8 cellular contexts compared by ENCODE assay signal in the genomic region with DNA sequence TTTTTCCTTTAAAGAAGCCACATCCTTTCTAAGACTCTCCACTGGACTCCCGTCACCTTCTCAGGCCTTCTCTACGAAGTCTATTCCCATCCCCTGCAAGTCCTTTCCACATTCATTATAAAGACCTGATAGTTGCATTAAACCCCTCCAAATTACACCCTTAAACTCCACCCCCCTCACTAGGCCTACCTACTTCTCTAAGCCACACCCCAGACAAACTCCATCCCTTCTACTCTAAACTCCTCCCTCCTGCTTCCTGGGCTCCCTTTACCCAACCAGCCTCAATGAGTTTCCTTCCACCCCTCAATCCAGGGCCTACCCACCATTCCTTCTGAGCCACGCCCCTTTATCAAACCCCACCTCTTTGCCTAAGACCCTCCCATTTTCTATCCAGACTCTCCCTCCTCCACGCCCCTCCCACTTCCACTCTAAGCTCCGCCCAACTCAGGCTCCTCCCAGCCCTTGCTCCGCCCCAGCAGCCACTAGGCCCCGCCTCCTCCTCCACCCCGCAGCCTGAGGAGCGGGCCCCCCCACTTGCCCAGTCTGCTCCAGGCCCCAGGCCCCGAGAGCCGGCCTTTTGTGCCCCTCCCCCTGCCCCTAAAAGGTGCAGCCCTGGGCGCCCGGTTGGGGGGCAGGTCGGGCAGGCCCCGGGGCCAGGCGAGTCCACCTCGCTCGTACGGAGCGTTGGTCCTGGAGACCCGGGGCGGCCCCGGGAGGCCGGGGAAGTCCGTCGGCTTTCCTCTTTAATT. TPM values are rescaled to one million over a fixed set of nuclear protein-coding genes. Genes with fewer than 3 reads are reported as not detected.
DNase-seq lines count a peak whose midpoint lies in the region; ATAC-seq and TF ChIP-seq lines count a peak whose summit lies in the region.

No MANE protein-coding gene starts in this region.

- peaks cover 0 to 12% (median 0%) of the 10 kb centered on the region in 7 donors for H3K9me3 Mint-ChIP-seq in naive B cell
- H3K9me3 Mint-ChIP-seq in stimulated activated effector memory CD8-positive, alpha-beta T cell treated with anti-CD3 and anti-CD28 coated beads, Interleukin-12 subunit alpha, Interleukin-12 subunit beta, amount 100 ng/mL, for 72 hours: no peaks in the 10 kb centered on the region

- no TSS peak for BruUV-seq in PC-9 (replicated peaks; lab: Mats Ljungman, UMichigan)

- POLR2A ChIA-PET in PC-9 (lab: Charles Lee; ENCODE audit: unreplicated experiment): interaction anchor here (0.5 to 1.6 kb wide), 15 partner anchors 12 to 1409 kb away, joined by 3 to 44 read pairs (median 6); a partner anchor contains a TSS

- peaks cover 17 to 37% (median 30%) of the 10 kb centered on the region in 3 donors for H3K4me1 Mint-ChIP-seq in naive B cell
- H3K4me1 Mint-ChIP-seq in stimulated activated effector memory CD8-positive, alpha-beta T cell treated with anti-CD3 and anti-CD28 coated beads, Interleukin-12 subunit alpha, Interleukin-12 subunit beta, amount 100 ng/mL, for 72 hours: peaks cover 28% of the 10 kb centered on the region

- no peaks in the 10 kb centered on the region for H4K20me1 ChIP-seq in PC-9 (ENCODE audit: insufficient read depth)

- H3K27ac ChIP-seq in PC-9 (peak overlapping the region; percentile 94), esophagus squamous epithelium (peak overlapping the region; percentile 96 to 99 (median 98))

- DNase-seq in DMS153 treated with DMSO at 0.1 percent for 48 hours (lab: John Stamatoyannopoulos, UW; ENCODE audit: unreplicated experiment) (peak; percentile 88), KBM-7 (peak; percentile 96), PC-9 (peak; percentile 91 to 99), esophagus squamous epithelium (lab: John Stamatoyannopoulos, UW) (peak; percentile 83), naive B cell (peak; percentile 96)
- DNase-seq in activated T-cell treated with anti-CD3 and anti-CD28 coated beads, Interleukin-2, amount 50 U/mL, for 48 hours: peak; percentile 98
- DNase-seq in stimulated activated effector memory CD8-positive, alpha-beta T cell treated with anti-CD3 and anti-CD28 coated beads, Interleukin-12 subunit alpha, Interleukin-12 subunit beta, amount 100 ng/mL, for 72 hours (ENCODE audit: low spot score in 2 of 2): peak; percentile 95 to 99

- CTCF ChIA-PET in PC-9 (lab: Charles Lee): interaction anchor here (0.6 to 1.2 kb wide), 5 partner anchors 53 to 715 kb away, joined by 3 to 5 read pairs (median 4); no protein-coding TSS in a partner anchor

- no peaks in the 10 kb centered on the region for H3K9me2 ChIP-seq in PC-9 (ENCODE audit: insufficient read depth)

- ATAC-seq in GM21619 (IDR thresholded peaks at IDR 0.05; ENCODE audit: unreplicated experiment) (peak; percentile 47), naive B cell (ENCODE audit: low read depth in 2 of 2) (peak; percentile 58 to 63)
- ATAC-seq in stimulated activated effector memory CD8-positive, alpha-beta T cell treated with anti-CD3 and anti-CD28 coated beads, Interleukin-12 subunit alpha, Interleukin-12 subunit beta, amount 100 ng/mL, for 72 hours: peak; percentile 74

- H3K27me3 ChIP-seq in PC-9 (ENCODE audit: insufficient read depth, low read depth) (no peaks in the 10 kb centered on the region), esophagus squamous epithelium (no peaks in the 10 kb centered on the region)

- H3K27ac Mint-ChIP-seq in naive B cell: peak overlapping the region; percentile 96 to 99 (median 99)
- H3K27ac Mint-ChIP-seq in stimulated activated effector memory CD8-positive, alpha-beta T cell treated with anti-CD3 and anti-CD28 coated beads, Interleukin-12 subunit alpha, Interleukin-12 subunit beta, amount 100 ng/mL, for 72 hours: peak overlapping the region; percentile 98

- peak in 1 of 4 donors; percentile 52 for TF ChIP-seq POLR2A in esophagus squamous epithelium (IDR thresholded peaks at IDR 0.05)

- 0 out of 2 replicates have a peak, but pooled peaks cover 14% of the 10 kb centered on the region for H3K4me1 ChIP-seq in PC-9 (replicated peaks; ENCODE audit: insufficient read depth)
- peaks cover 18 to 49% (median 18%) of the 10 kb centered on the region in 3 donors for H3K4me1 ChIP-seq in esophagus squamous epithelium

- peaks cover 18% of the 10 kb centered on the region for H3K79me2 ChIP-seq in PC-9 (ENCODE audit: low read depth)

- H2AFZ ChIP-seq in PC-9: peak overlapping the region; percentile 60; the same call in 1 of the 2 replicates

- peak overlapping the region; percentile 74; the same call in 1 of the 2 replicates for H3K4me2 ChIP-seq in PC-9

- no peaks in the 10 kb centered on the region for H3K27me3 Mint-ChIP-seq in naive B cell

- no peak for TF ChIP-seq CTCF in PC-9 (conservative IDR thresholded peaks at IDR 0.05)
- no peak for TF ChIP-seq CTCF in esophagus squamous epithelium (IDR thresholded peaks at IDR 0.05)

- peaks cover 22 to 29% of the 10 kb centered on the region in 2 donors for H3K36me3 Mint-ChIP-seq in naive B cell
- peaks cover 64% of the 10 kb centered on the region for H3K36me3 Mint-ChIP-seq in stimulated activated effector memory CD8-positive, alpha-beta T cell treated with anti-CD3 and anti-CD28 coated beads, Interleukin-12 subunit alpha, Interleukin-12 subunit beta, amount 100 ng/mL, for 72 hours

- H3K36me3 ChIP-seq in PC-9 (ENCODE audit: low read depth) (peaks cover 4% of the 10 kb centered on the region; the same call in 1 of the 2 replicates), esophagus squamous epithelium (peaks cover 0 to 45% (median 7%) of the 10 kb centered on the region in 3 donors)

- intact Hi-C loops in PC-9 (cut with micrococcal nuclease; ENCODE audit: unreplicated experiment): loop anchor here (1.0 to 5.0 kb wide), 4 partner anchors 12 to 432 kb away; a partner anchor contains a TSS
- intact Hi-C loops in esophagus squamous epithelium (cut with DNase I): no loop called here

- peaks cover 35% of the 10 kb centered on the region; the same call in 1 of the 2 replicates for H3F3A ChIP-seq in PC-9 (ENCODE audit: insufficient read depth, low read depth)

- H3K9me3 ChIP-seq in PC-9 (ENCODE audit: insufficient read depth, low read depth): no peaks in the 10 kb centered on the region
- no peaks in the 10 kb centered on the region for H3K9me3 ChIP-seq in esophagus squamous epithelium

- H3K4me3 Mint-ChIP-seq in naive B cell: peak overlapping the region; percentile 90 to 100 (median 98)
- peak overlapping the region; percentile 88 for H3K4me3 Mint-ChIP-seq in stimulated activated effector memory CD8-positive, alpha-beta T cell treated with anti-CD3 and anti-CD28 coated beads, Interleukin-12 subunit alpha, Interleukin-12 subunit beta, amount 100 ng/mL, for 72 hours

- WGBS in esophagus squamous epithelium, 2 donors: 25 to 28% methylated on average over 5 to 7 of the region's 26 CpGs

- peak overlapping the region; percentile 91; the same call in 1 of the 2 replicates for H3K4me3 ChIP-seq in PC-9
- H3K4me3 ChIP-seq in esophagus squamous epithelium: peak overlapping the region; percentile 81 to 85 (median 84)

- in situ Hi-C loops in KBM-7 (cut with MboI; ENCODE audit: low pct_unique_long_range_greater_than_20kb, low sequenced_read_pairs): no loop called here

RNA-seq across cellular contexts. Expression of a gene that starts 0.4 kb away (rescaled TPM):
- total RNA-seq in PC-9 (2021) (25.2 and 25.4 TPM in 2 replicates), esophagus squamous epithelium (10 to 100 TPM in 1 of 4 donors, 1 to 10 TPM in 3; 5.8 to 12.7 (median 7.9) TPM)
- 1 to 10 TPM; 2.3 to 5.2 (median 3.2) TPM for polyA plus RNA-seq in naive B cell (ENCODE audit: low read depth in 6 of 6)

RNA-seq across cellular contexts. Expression of a gene that starts 1.2 kb away (rescaled TPM):
- total RNA-seq in PC-9 (2021) (30.0 and 37.0 TPM in 2 replicates), esophagus squamous epithelium (10 to 100 TPM; 17.7 to 25.9 (median 22.9) TPM)
- polyA plus RNA-seq in naive B cell (ENCODE audit: low read depth in 6 of 6): 10 to 100 TPM; 25.1 to 42.1 (median 37.1) TPM

RNA-seq across cellular contexts. Expression of a gene that starts 6.6 kb away (rescaled TPM):
- total RNA-seq in PC-9 (2021) (26.8 and 30.3 TPM in 2 replicates), esophagus squamous epithelium (1 to 10 TPM; 2.7 to 5.3 (median 3.3) TPM)
- polyA plus RNA-seq in naive B cell (ENCODE audit: low read depth in 6 of 6): under 1 TPM in 4 of 6 donors, not detected in 2; 0.12 to 0.60 (median 0.18) TPM

RNA-seq across cellular contexts. Expression of a gene that starts 18.2 kb away (rescaled TPM):
- total RNA-seq in PC-9 (2021) (49.0 TPM in 2 replicates), esophagus squamous epithelium (1 to 10 TPM in 3 of 4 donors, under 1 TPM in 1; 0.75 to 3.0 (median 2.2) TPM)
- polyA plus RNA-seq in naive B cell (ENCODE audit: low read depth in 6 of 6): under 1 TPM; 0.13 to 0.85 (median 0.40) TPM

RNA-seq across cellular contexts. Expression of a gene that starts 25.5 kb away (rescaled TPM):
- 5.4 and 7.7 TPM in 2 replicates for total RNA-seq in PC-9 (2021)
- total RNA-seq in esophagus squamous epithelium: 1 to 10 TPM; 2.9 to 6.9 (median 4.4) TPM
- polyA plus RNA-seq in naive B cell (ENCODE audit: low read depth in 6 of 6): 1 to 10 TPM in 4 of 6 donors, under 1 TPM in 1, not detected in 1; 0.95 to 3.5 (median 2.7) TPM

Comparison
In these comparisons a context has a peak if more than half of its experiments do, and no peak if none do; other contexts are left out.
1. Peak in every context shown above with its lines: DNase-seq, ATAC-seq, H3K4me3 ChIP-seq and H3K27ac ChIP-seq.